ENCODE assay signal across 29 cellular contexts in the genomic region with DNA sequence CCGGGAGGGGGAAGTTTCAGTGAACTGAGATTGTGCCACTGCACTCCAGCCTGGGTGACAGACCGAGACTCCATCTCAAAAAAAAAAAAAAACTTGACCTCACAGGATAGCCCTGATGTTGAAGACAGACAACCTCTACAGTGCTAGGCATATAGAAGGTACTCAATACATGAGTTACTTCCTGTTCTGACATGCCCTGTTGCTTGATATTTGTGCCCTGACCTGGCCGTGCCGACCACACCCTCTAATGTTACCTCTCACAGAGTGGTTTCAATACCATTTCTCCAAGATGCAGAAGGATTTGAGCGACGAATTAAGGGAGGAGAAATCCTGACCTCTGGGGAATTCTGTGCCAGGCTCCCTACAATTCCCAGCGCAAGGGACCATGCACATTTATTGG. TPM values are rescaled to one million over a fixed set of nuclear protein-coding genes. Genes with fewer than 3 reads are reported as not detected.
DNase-seq lines count a peak whose midpoint lies in the region; ATAC-seq, FAIRE-seq and TF ChIP-seq lines count a peak whose summit lies in the region.
"Had no signal": no experiment of that assay in that cellular context is flagged by ENCODE, and none has a peak within 500 bp of the region (broad histone marks: within the 10 kb centered on the region; RNA-seq: fewer than 3 reads in every experiment).

No MANE protein-coding gene starts in this region.

- intact Hi-C loops in CD14-positive monocyte (cut with micrococcal nuclease) (loop anchor here (1.0 to 5.0 kb wide), 3 partner anchors 34 to 79 kb away; no protein-coding TSS in a partner anchor), mucosa of descending colon (cut with DNase I, micrococcal nuclease) (no loop called here)

- peaks cover 49% of the 10 kb centered on the region for H3K4me1 ChIP-seq in mucosa of descending colon (ENCODE audit: low read depth)

- peak; percentile 30 for ATAC-seq in mucosa of descending colon
- ATAC-seq in GM18907 (IDR thresholded peaks at IDR 0.05; ENCODE audit: unreplicated experiment), result no peak
- ATAC-seq: activated CD4-positive, CD25-positive, alpha-beta regulatory T cell treated with anti-CD3 and anti-CD28 coated beads, Interleukin-2, amount 50 U/mL, for 24 hours; activated CD8-positive, alpha-beta T cell treated with anti-CD3 and anti-CD28 coated beads, Interleukin-2, amount 10 ng/mL, durations not matched to agents 7 days and 5 days; activated T-cell treated with anti-CD3 and anti-CD28 coated beads, Interleukin-2, amount 50 U/mL, for 4 hours had no signal

- peaks cover 0 to 2% (median 0%) of the 10 kb centered on the region in 7 donors for H3K9me3 Mint-ChIP-seq in CD14-positive monocyte
- no peaks in the 10 kb centered on the region for H3K9me3 Mint-ChIP-seq in activated T-cell treated with anti-CD3 and anti-CD28 coated beads, Interleukin-2, amount 50 U/mL, for 24 hours
- H3K9me3 Mint-ChIP-seq: activated naive CD4-positive, alpha-beta T cell treated with anti-CD3 and anti-CD28 coated beads for 36 hours; activated T-cell treated with anti-CD3 and anti-CD28 coated beads, Interleukin-2, amount 50 U/mL, for 4 hours had no signal

- no peak overlapping the region for H3K4me3 ChIP-seq in bronchial epithelial cell (ENCODE audit: low read depth, low read length)
- H3K4me3 ChIP-seq in mucosa of descending colon, result no peak overlapping the region
- H3K4me3 ChIP-seq: dorsolateral prefrontal cortex, GM23248, lung, SK-N-MC, smooth muscle cell, thyroid gland had no signal

- H3K27ac Mint-ChIP-seq in CD14-positive monocyte, result peak overlapping the region; percentile 9 to 98 (median 78)
- no peak overlapping the region for H3K27ac Mint-ChIP-seq in activated T-cell treated with anti-CD3 and anti-CD28 coated beads, Interleukin-2, amount 50 U/mL, for 24 hours
- H3K27ac Mint-ChIP-seq: activated CD8-positive, alpha-beta T cell treated with anti-CD3 and anti-CD28 coated beads, Interleukin-2, amount 10 ng/mL, durations not matched to agents 7 days and 5 days; activated naive CD4-positive, alpha-beta T cell treated with anti-CD3 and anti-CD28 coated beads for 36 hours had no signal

- peaks cover 75% of the 10 kb centered on the region for H3K4me1 Mint-ChIP-seq in CD14-positive monocyte
- peaks cover 49% of the 10 kb centered on the region for H3K4me1 Mint-ChIP-seq in activated T-cell treated with anti-CD3 and anti-CD28 coated beads, Interleukin-2, amount 50 U/mL, for 24 hours (ENCODE audit: low read depth)

- H3K27me3 Mint-ChIP-seq in CD14-positive monocyte (ENCODE audit: low read depth in 3 of 3), result peaks cover 0 to 4% (median 4%) of the 10 kb centered on the region in 3 donors
- peaks cover 38% of the 10 kb centered on the region for H3K27me3 Mint-ChIP-seq in activated T-cell treated with anti-CD3 and anti-CD28 coated beads, Interleukin-2, amount 50 U/mL, for 24 hours

- H3K4me3 Mint-ChIP-seq in CD14-positive monocyte, result peak overlapping the region in 1 of 2 donors; percentile 41
- no peak overlapping the region for H3K4me3 Mint-ChIP-seq in activated T-cell treated with anti-CD3 and anti-CD28 coated beads, Interleukin-2, amount 50 U/mL, for 24 hours
- H3K4me3 Mint-ChIP-seq: activated CD8-positive, alpha-beta T cell treated with anti-CD3 and anti-CD28 coated beads, Interleukin-2, amount 10 ng/mL, durations not matched to agents 7 days and 5 days; activated naive CD4-positive, alpha-beta T cell treated with anti-CD3 and anti-CD28 coated beads for 36 hours; activated T-cell treated with anti-CD3 and anti-CD28 coated beads, Interleukin-2, amount 50 U/mL, for 4 hours had no signal

- CTCF ChIA-PET in GM10248 (lab: Yijun Ruan, JAX), result interaction anchor here (1.7 to 2.0 kb wide), 2 partner anchors 11 to 80 kb away, joined by 6 to 7 read pairs; no protein-coding TSS in a partner anchor

- FAIRE-seq in GM18507 (lab: Jason Lieb, UNC), result peak; percentile 88
- no peak for FAIRE-seq in bronchial epithelial cell (lab: Jason Lieb, UNC)

- no peaks in the 10 kb centered on the region for H3K36me3 ChIP-seq in bronchial epithelial cell (ENCODE audit: control insufficient read depth, insufficient read depth, low read length)
- H3K36me3 ChIP-seq in mucosa of descending colon (ENCODE audit: low read depth), result no peaks in the 10 kb centered on the region
- H3K36me3 ChIP-seq: thyroid gland had no signal

- TF ChIP-seq CTCF in CD14-positive monocyte (IDR thresholded peaks at IDR 0.05), result no peak
- TF ChIP-seq CTCF in bronchial epithelial cell (IDR thresholded peaks at IDR 0.05; ENCODE audit: insufficient read depth, low read length, severe bottlenecking), result no peak
- TF ChIP-seq CTCF in mucosa of descending colon (IDR thresholded peaks at IDR 0.05), result no peak
- TF ChIP-seq CTCF in GM10248 (IDR thresholded peaks at IDR 0.05; ENCODE audit: control extremely low read depth, extremely low read depth, low read depth, missing control alignments), result no peak

- no peaks in the 10 kb centered on the region for H3K9me3 ChIP-seq in mucosa of descending colon
- H3K9me3 ChIP-seq: thyroid gland had no signal

- DNase-seq in CD14-positive monocyte (ENCODE audit: low spot score) (no peak), GM18507 (ENCODE audit: extremely low spot score, insufficient read length, low read depth) (no peak), bronchial epithelial cell (ENCODE audit: low read depth) (peak; percentile 77), mucosa of descending colon (no peak), SIG-M5 (lab: John Stamatoyannopoulos, UW) (no peak), GM10248 (ENCODE audit: extremely low spot score) (no peak)
- no peak for DNase-seq in activated T-cell treated with anti-CD3 and anti-CD28 coated beads, Interleukin-2, amount 50 U/mL, for 24 hours
- DNase-seq: activated CD8-positive, alpha-beta T cell treated with anti-CD3 and anti-CD28 coated beads, Interleukin-2, amount 10 ng/mL, durations not matched to agents 7 days and 5 days; activated T-cell treated with anti-CD3 and anti-CD28 coated beads, Interleukin-2, amount 50 U/mL, for 4 hours; aorta; central memory CD4-positive, alpha-beta T cell; DMS79; dorsolateral prefrontal cortex; erythroblast; foreskin melanocyte; GM23248; hypothalamus; NCI-H2107; NCI-H510A treated with DMSO at 0.1 percent for 48 hours; retina; stimulated activated CD4-positive, alpha-beta T cell treated with anti-CD3 and anti-CD28 coated beads, Interleukin-2, amount 100 ng/mL, for 48 hours; thyroid gland had no signal

- H3K36me3 Mint-ChIP-seq in CD14-positive monocyte, result peaks cover 45 to 89% of the 10 kb centered on the region in 2 donors
- no peaks in the 10 kb centered on the region for H3K36me3 Mint-ChIP-seq in activated T-cell treated with anti-CD3 and anti-CD28 coated beads, Interleukin-2, amount 50 U/mL, for 24 hours (ENCODE audit: low read depth)

- POLR2A ChIA-PET in GM10248 (lab: Yijun Ruan, JAX), result no interaction called here

- H3K27me3 ChIP-seq in bronchial epithelial cell (ENCODE audit: control insufficient read depth, insufficient read depth, low read length), result no peaks in the 10 kb centered on the region
- H3K27me3 ChIP-seq: dorsolateral prefrontal cortex, thyroid gland had no signal

RNA-seq across cellular contexts. Expression of gene PTAFR, which starts 5.2 kb away (rescaled TPM):
- 100 to 1,000 TPM; 331 to 347 TPM for polyA plus RNA-seq in CD14-positive monocyte
- total RNA-seq in bronchial epithelial cell, result 5.0 and 10.9 TPM in 2 replicates
- 1 to 10 TPM; 2.4 to 4.8 (median 4.0) TPM for total RNA-seq in mucosa of descending colon
- total RNA-seq: GM23248, myocyte had no signal
- polyA plus RNA-seq: GM23248 had no signal

Comparison
In these comparisons a context has a peak if more than half of its experiments do, and no peak if none do; other contexts are left out.
1. intact Hi-C loops: an anchor here in CD14-positive monocyte (1.0 to 5.0 kb wide); none called in mucosa of descending colon.